In the genomic region with DNA sequence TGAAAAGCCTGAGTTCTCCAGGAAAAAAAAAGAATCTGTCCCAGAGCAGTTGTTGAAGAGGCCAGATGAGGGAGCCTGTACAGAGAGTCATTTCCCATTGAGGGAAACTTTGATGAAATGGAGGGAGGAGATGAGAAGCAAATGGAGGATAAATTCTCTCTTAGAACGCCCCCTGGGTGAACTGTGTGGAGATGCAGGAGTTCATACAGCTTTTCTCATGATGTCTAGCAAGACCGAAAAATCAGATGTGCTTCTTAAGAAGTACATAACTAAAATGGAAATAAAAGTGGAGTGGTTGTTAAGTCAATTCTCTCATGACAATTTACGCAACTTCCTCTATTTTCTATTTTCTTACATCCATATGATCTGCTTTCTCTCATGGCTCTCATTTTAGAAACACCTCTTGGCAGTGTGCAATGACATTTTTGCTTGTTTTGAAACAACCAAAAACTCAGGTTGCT, we compare ENCODE assay signal across 8 cellular contexts.
A peak's percentile ranks its signal among the peaks of the same experiment; 100 is the strongest.
DNase-seq lines count a peak whose midpoint lies in the region; TF ChIP-seq lines count a peak whose summit lies in the region.

No MANE protein-coding gene starts in this region.

- DNase-seq in DMS 273 treated with DMSO at 0.1 percent for 48 hours (lab: John Stamatoyannopoulos, UW) (peak; percentile 10), SW480 (ENCODE audit: low spot score) (peak; percentile 22), iris pigment epithelial cell (ENCODE audit: low read depth) (peak; percentile 64), mesothelial cell of epicardium (ENCODE audit: low spot score in 2 of 2, unreplicated experiment in 2 of 2) (no peak), ecto neural progenitor cell (ENCODE audit: low spot score) (no peak)
- DNase-seq in activated T-cell treated with anti-CD3 and anti-CD28 coated beads, Interleukin-2, amount 50 U/mL, for 1 hour: no peak
- no peak for DNase-seq in T-helper 2 cell treated with Interferon-gamma antibody and Interleukin-4, amounts not matched to agents 5 μg/mL and 100 μg/mL, for 36 hours (ENCODE audit: low spot score)

- H3K27me3 Mint-ChIP-seq in mesothelial cell of epicardium (ENCODE audit: low read depth): no peaks in the 10 kb centered on the region
- no peaks in the 10 kb centered on the region for H3K27me3 Mint-ChIP-seq in T-helper 2 cell treated with Interferon-gamma antibody and Interleukin-4, amounts not matched to agents 5 μg/mL and 100 μg/mL, for 36 hours (ENCODE audit: low read depth)

- H3K27ac Mint-ChIP-seq in mesothelial cell of epicardium: no peak overlapping the region
- no peak overlapping the region for H3K27ac Mint-ChIP-seq in T-helper 2 cell treated with Interferon-gamma antibody and Interleukin-4, amounts not matched to agents 5 μg/mL and 100 μg/mL, for 36 hours

- H3K4me3 Mint-ChIP-seq in mesothelial cell of epicardium: no peak overlapping the region
- H3K4me3 Mint-ChIP-seq in T-helper 2 cell treated with Interferon-gamma antibody and Interleukin-4, amounts not matched to agents 5 μg/mL and 100 μg/mL, for 36 hours: no peak overlapping the region

- H3K4me1 Mint-ChIP-seq in mesothelial cell of epicardium: no peaks in the 10 kb centered on the region
- no peaks in the 10 kb centered on the region for H3K4me1 Mint-ChIP-seq in T-helper 2 cell treated with Interferon-gamma antibody and Interleukin-4, amounts not matched to agents 5 μg/mL and 100 μg/mL, for 36 hours (ENCODE audit: low read depth)

- no peaks in the 10 kb centered on the region for H3K36me3 Mint-ChIP-seq in mesothelial cell of epicardium
- H3K36me3 Mint-ChIP-seq in T-helper 2 cell treated with Interferon-gamma antibody and Interleukin-4, amounts not matched to agents 5 μg/mL and 100 μg/mL, for 36 hours (ENCODE audit: low read depth): no peaks in the 10 kb centered on the region

- no peak for TF ChIP-seq EP300 in Ishikawa (IDR thresholded peaks at IDR 0.05; ENCODE audit: borderline replicate concordance)

- TF ChIP-seq CTCF in mesothelial cell of epicardium (IDR thresholded peaks at IDR 0.05; ENCODE audit: unreplicated experiment): no peak

- H3K9me3 Mint-ChIP-seq in mesothelial cell of epicardium: peaks cover 17% of the 10 kb centered on the region
- peaks cover 12% of the 10 kb centered on the region for H3K9me3 Mint-ChIP-seq in T-helper 2 cell treated with Interferon-gamma antibody and Interleukin-4, amounts not matched to agents 5 μg/mL and 100 μg/mL, for 36 hours

- TF ChIP-seq RAD21 in Ishikawa (IDR thresholded peaks at IDR 0.05; ENCODE audit: low read depth): peak; percentile 45

TF ChIP-seq in Ishikawa, 13 proteins besides CTCF, POLR2A, EP300 and RAD21:
- TF ChIP-seq NFIC (IDR thresholded peaks at IDR 0.05) (no peak), TEAD4 (IDR thresholded peaks at IDR 0.05) (peak; percentile 35), CEBPB (IDR thresholded peaks at IDR 0.05) (no peak), YY1 (IDR thresholded peaks at IDR 0.05; ENCODE audit: low read depth) (peak; percentile 83)

Comparison
In these comparisons a context has a peak if more than half of its experiments do, and no peak if none do; other contexts are left out.
1. DNase-seq: peak in DMS 273 treated with DMSO at 0.1 percent for 48 hours (single experiment), SW480 (single experiment) and iris pigment epithelial cell (single experiment); none in mesothelial cell of epicardium (0 of 2), activated T-cell treated with anti-CD3 and anti-CD28 coated beads, Interleukin-2, amount 50 U/mL, for 1 hour (single experiment), ecto neural progenitor cell (single experiment) and T-helper 2 cell treated with Interferon-gamma antibody and Interleukin-4, amounts not matched to agents 5 μg/mL and 100 μg/mL, for 36 hours (single experiment).